In the genomic region with DNA sequence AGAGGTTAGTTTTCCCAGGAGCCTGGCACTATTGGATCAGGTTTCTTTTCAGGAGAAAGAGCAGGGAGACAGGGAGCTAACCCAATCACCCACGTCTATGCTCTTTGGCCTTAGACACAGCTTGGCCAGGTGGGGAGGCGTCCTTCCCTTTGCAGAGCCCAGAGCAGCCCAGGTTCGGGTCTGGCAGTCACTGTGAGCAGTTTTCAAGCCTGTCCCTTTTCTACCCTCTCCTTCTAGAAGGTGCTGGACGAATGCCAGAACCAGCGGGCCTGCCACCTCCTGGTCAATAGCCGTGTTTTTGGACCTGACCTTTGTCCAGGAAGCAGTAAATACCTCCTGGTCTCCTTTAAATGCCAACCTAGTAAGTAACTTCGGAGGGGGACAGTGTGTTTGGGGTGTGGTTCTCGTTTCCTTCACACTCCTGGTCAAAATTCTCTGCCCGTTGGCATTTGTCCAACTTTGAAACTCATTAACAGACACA, we compare ENCODE assay signal across 1 cellular context.
TF ChIP-seq lines count a peak whose summit lies in the region.

No MANE protein-coding gene starts in this region.

TF ChIP-seq in K562, 482 proteins besides CTCF, POLR2A, EP300 and RAD21 (continued from another document):
- TF ChIP-seq, protein P1, sequence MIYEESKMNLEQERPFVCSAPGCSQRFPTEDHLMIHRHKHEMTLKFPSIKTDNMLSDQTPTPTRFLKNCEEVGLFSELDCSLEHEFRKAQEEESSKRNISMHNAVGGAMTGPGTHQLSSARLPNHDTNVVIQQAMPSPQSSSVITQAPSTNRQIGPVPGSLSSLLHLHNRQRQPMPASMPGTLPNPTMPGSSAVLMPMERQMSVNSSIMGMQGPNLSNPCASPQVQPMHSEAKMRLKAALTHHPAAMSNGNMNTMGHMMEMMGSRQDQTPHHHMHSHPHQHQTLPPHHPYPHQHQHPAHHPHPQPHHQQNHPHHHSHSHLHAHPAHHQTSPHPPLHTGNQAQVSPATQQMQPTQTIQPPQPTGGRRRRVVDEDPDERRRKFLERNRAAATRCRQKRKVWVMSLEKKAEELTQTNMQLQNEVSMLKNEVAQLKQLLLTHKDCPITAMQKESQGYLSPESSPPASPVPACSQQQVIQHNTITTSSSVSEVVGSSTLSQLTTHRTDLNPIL (CRISPR knock-in tag; IDR thresholded peaks at IDR 0.05) = no peak
- TF ChIP-seq HDAC3 (IDR thresholded peaks at IDR 0.05; ENCODE audit: borderline replicate concordance, partially characterized antibody) = no peak
- TF ChIP-seq, protein P2, sequence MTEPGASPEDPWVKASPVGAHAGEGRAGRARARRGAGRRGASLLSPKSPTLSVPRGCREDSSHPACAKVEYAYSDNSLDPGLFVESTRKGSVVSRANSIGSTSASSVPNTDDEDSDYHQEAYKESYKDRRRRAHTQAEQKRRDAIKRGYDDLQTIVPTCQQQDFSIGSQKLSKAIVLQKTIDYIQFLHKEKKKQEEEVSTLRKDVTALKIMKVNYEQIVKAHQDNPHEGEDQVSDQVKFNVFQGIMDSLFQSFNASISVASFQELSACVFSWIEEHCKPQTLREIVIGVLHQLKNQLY (CRISPR knock-in tag; conservative IDR thresholded peaks at IDR 0.05) = no peak
- TF ChIP-seq MEIS2 (IDR thresholded peaks at IDR 0.05; ENCODE audit: partially characterized antibody) = no peak
- TF ChIP-seq, protein P3, sequence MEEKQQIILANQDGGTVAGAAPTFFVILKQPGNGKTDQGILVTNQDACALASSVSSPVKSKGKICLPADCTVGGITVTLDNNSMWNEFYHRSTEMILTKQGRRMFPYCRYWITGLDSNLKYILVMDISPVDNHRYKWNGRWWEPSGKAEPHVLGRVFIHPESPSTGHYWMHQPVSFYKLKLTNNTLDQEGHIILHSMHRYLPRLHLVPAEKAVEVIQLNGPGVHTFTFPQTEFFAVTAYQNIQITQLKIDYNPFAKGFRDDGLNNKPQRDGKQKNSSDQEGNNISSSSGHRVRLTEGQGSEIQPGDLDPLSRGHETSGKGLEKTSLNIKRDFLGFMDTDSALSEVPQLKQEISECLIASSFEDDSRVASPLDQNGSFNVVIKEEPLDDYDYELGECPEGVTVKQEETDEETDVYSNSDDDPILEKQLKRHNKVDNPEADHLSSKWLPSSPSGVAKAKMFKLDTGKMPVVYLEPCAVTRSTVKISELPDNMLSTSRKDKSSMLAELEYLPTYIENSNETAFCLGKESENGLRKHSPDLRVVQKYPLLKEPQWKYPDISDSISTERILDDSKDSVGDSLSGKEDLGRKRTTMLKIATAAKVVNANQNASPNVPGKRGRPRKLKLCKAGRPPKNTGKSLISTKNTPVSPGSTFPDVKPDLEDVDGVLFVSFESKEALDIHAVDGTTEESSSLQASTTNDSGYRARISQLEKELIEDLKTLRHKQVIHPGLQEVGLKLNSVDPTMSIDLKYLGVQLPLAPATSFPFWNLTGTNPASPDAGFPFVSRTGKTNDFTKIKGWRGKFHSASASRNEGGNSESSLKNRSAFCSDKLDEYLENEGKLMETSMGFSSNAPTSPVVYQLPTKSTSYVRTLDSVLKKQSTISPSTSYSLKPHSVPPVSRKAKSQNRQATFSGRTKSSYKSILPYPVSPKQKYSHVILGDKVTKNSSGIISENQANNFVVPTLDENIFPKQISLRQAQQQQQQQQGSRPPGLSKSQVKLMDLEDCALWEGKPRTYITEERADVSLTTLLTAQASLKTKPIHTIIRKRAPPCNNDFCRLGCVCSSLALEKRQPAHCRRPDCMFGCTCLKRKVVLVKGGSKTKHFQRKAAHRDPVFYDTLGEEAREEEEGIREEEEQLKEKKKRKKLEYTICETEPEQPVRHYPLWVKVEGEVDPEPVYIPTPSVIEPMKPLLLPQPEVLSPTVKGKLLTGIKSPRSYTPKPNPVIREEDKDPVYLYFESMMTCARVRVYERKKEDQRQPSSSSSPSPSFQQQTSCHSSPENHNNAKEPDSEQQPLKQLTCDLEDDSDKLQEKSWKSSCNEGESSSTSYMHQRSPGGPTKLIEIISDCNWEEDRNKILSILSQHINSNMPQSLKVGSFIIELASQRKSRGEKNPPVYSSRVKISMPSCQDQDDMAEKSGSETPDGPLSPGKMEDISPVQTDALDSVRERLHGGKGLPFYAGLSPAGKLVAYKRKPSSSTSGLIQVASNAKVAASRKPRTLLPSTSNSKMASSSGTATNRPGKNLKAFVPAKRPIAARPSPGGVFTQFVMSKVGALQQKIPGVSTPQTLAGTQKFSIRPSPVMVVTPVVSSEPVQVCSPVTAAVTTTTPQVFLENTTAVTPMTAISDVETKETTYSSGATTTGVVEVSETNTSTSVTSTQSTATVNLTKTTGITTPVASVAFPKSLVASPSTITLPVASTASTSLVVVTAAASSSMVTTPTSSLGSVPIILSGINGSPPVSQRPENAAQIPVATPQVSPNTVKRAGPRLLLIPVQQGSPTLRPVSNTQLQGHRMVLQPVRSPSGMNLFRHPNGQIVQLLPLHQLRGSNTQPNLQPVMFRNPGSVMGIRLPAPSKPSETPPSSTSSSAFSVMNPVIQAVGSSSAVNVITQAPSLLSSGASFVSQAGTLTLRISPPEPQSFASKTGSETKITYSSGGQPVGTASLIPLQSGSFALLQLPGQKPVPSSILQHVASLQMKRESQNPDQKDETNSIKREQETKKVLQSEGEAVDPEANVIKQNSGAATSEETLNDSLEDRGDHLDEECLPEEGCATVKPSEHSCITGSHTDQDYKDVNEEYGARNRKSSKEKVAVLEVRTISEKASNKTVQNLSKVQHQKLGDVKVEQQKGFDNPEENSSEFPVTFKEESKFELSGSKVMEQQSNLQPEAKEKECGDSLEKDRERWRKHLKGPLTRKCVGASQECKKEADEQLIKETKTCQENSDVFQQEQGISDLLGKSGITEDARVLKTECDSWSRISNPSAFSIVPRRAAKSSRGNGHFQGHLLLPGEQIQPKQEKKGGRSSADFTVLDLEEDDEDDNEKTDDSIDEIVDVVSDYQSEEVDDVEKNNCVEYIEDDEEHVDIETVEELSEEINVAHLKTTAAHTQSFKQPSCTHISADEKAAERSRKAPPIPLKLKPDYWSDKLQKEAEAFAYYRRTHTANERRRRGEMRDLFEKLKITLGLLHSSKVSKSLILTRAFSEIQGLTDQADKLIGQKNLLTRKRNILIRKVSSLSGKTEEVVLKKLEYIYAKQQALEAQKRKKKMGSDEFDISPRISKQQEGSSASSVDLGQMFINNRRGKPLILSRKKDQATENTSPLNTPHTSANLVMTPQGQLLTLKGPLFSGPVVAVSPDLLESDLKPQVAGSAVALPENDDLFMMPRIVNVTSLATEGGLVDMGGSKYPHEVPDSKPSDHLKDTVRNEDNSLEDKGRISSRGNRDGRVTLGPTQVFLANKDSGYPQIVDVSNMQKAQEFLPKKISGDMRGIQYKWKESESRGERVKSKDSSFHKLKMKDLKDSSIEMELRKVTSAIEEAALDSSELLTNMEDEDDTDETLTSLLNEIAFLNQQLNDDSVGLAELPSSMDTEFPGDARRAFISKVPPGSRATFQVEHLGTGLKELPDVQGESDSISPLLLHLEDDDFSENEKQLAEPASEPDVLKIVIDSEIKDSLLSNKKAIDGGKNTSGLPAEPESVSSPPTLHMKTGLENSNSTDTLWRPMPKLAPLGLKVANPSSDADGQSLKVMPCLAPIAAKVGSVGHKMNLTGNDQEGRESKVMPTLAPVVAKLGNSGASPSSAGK (IDR thresholded peaks at IDR 0.05) = no peak
- no peak for TF ChIP-seq ZNF431 (CRISPR knock-in tag; IDR thresholded peaks at IDR 0.05)
- TF ChIP-seq, protein P4, sequence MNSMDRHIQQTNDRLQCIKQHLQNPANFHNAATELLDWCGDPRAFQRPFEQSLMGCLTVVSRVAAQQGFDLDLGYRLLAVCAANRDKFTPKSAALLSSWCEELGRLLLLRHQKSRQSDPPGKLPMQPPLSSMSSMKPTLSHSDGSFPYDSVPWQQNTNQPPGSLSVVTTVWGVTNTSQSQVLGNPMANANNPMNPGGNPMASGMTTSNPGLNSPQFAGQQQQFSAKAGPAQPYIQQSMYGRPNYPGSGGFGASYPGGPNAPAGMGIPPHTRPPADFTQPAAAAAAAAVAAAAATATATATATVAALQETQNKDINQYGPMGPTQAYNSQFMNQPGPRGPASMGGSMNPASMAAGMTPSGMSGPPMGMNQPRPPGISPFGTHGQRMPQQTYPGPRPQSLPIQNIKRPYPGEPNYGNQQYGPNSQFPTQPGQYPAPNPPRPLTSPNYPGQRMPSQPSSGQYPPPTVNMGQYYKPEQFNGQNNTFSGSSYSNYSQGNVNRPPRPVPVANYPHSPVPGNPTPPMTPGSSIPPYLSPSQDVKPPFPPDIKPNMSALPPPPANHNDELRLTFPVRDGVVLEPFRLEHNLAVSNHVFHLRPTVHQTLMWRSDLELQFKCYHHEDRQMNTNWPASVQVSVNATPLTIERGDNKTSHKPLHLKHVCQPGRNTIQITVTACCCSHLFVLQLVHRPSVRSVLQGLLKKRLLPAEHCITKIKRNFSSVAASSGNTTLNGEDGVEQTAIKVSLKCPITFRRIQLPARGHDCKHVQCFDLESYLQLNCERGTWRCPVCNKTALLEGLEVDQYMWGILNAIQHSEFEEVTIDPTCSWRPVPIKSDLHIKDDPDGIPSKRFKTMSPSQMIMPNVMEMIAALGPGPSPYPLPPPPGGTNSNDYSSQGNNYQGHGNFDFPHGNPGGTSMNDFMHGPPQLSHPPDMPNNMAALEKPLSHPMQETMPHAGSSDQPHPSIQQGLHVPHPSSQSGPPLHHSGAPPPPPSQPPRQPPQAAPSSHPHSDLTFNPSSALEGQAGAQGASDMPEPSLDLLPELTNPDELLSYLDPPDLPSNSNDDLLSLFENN (IDR thresholded peaks at IDR 0.05; ENCODE audit: low read depth in 2 of 2, low read length in 2 of 2) = no peak
